In the genomic region with DNA sequence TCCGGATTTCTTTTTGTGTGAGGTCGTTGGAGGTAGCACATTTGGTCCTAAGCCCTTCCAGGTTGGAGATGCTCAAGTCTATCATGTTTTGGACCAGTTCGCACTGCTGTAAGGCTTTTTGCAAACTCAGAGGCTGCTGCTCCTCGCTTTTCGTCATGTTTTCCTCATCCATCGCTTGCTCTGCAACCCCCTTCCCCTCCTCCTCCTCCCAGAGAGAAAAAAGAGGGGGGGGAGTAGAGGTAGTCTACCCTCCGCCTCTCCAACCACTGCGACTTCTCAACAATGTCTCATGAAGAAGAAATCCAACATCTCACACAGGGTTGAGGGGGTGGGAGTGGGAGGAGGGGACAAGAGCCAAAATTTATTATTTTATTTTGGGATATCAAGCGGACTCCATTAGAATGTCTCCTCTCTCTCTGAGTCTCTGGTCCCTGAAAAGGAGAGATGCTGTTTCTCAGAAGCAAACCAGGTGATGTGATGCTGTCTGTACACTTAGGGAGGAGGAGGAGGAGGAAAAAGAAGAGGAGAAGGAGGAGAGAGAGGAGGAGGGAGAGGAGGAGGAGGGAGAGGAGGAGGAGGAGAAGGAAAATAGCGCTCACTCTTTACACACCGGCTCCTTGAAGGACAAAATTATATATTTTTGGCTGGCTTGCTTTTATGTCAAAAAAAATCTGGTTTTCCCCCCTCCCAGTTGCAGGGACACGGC, we compare ENCODE assay signal across 2 cellular contexts.
TF ChIP-seq lines count a peak whose summit lies in the region.

No MANE protein-coding gene starts in this region.

TF ChIP-seq in HCT116, 20 proteins besides CTCF, POLR2A, EP300 and RAD21:
- no peak for TF ChIP-seq FOSL1 (IDR thresholded peaks at IDR 0.05; ENCODE audit: low read depth)
- TF ChIP-seq ZNF274 (IDR thresholded peaks at IDR 0.05; ENCODE audit: low read depth, low read length) = no peak
- no peak for TF ChIP-seq EZH2phosphoT487 (IDR thresholded peaks at IDR 0.05; ENCODE audit: borderline replicate concordance)
- no peak for TF ChIP-seq YY1 (IDR thresholded peaks at IDR 0.05; ENCODE audit: extremely low read depth, insufficient replicate concordance, low read depth, low read length)
- no peak for TF ChIP-seq TCF7L2 (IDR thresholded peaks at IDR 0.05; ENCODE audit: borderline replicate concordance, extremely low read depth, insufficient read depth, insufficient read length)
- TF ChIP-seq, protein P1, sequence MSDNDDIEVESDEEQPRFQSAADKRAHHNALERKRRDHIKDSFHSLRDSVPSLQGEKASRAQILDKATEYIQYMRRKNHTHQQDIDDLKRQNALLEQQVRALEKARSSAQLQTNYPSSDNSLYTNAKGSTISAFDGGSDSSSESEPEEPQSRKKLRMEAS (IDR thresholded peaks at IDR 0.05) = no peak
- no peak for TF ChIP-seq SIN3A (IDR thresholded peaks at IDR 0.05; ENCODE audit: low read depth)
- no peak for TF ChIP-seq EGR1 (IDR thresholded peaks at IDR 0.05; ENCODE audit: low read depth)
- TF ChIP-seq CEBPB (IDR thresholded peaks at IDR 0.05; ENCODE audit: low read depth) = no peak

TF ChIP-seq in K562, 482 proteins besides CTCF, POLR2A, EP300 and RAD21:
- peak; percentile 61; the same call in 1 of the 2 replicates for TF ChIP-seq ZNF263 (CRISPR knock-in tag; IDR thresholded peaks at IDR 0.05; ENCODE audit: borderline replicate concordance)
- TF ChIP-seq, protein P2, sequence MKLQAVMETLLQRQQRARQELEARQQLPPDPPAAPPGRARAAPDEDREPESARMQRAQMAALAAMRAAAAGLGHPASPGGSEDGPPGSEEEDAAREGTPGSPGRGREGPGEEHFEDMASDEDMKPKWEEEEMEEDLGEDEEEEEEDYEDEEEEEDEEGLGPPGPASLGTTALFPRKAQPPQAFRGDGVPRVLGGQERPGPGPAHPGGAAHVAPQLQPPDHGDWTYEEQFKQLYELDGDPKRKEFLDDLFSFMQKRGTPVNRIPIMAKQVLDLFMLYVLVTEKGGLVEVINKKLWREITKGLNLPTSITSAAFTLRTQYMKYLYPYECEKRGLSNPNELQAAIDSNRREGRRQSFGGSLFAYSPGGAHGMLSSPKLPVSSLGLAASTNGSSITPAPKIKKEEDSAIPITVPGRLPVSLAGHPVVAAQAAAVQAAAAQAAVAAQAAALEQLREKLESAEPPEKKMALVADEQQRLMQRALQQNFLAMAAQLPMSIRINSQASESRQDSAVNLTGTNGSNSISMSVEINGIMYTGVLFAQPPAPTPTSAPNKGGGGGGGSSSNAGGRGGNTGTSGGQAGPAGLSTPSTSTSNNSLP (IDR thresholded peaks at IDR 0.05; ENCODE audit: borderline replicate concordance, low read depth, low read length) = no peak
